18 cellular contexts compared by ENCODE assay signal in the genomic region with DNA sequence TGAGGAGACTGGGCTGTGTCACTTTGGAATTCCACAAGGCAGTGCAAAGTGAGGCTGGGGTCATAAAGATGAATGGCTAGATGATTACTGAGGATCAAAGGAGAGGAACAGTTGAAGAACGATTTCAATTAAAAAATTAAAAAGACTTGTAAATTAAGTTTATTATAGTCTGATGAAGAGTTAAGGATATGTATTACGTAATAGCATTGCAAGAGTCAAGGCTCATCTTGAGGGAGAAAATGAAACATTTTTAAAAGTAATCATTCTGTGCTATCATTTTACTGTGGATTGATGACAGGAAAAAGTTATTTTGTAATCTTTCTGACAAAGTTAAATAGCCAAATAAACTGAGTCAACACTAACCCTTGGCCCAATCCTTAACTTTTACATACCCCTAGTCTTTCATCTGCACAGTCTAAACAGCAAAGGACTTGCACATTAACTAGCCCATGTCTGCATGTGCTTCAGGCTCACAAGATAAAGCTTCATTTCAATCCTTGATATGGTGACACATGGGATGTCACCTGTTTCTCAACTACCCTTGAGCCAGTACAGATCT.
DNase-seq lines count a peak whose midpoint lies in the region; ATAC-seq, FAIRE-seq and TF ChIP-seq lines count a peak whose summit lies in the region.
"Had no signal": no experiment of that assay in that cellular context is flagged by ENCODE, and none has a peak within 500 bp of the region (broad histone marks: within the 10 kb centered on the region; RNA-seq: fewer than 3 reads in every experiment).

No MANE protein-coding gene starts in this region.

- TF ChIP-seq CTCF in HepG2 (CRISPR knock-in tag; IDR thresholded peaks at IDR 0.05) (no peak), right lobe of liver (IDR thresholded peaks at IDR 0.05) (no peak), GM20000 (IDR thresholded peaks at IDR 0.05; ENCODE audit: extremely low read depth, missing control alignments) (no peak)

- H3K27me3 ChIP-seq in HepG2 (ENCODE audit: control insufficient read depth in 1 of 2, insufficient read depth in 2 of 2, low read length in 2 of 2) (no peaks in the 10 kb centered on the region), right lobe of liver (no peaks in the 10 kb centered on the region), mesenchymal stem cell (ENCODE audit: control insufficient read depth in 1 of 2, insufficient read depth in 1 of 2, low read length in 2 of 2) (no peaks in the 10 kb centered on the region)
- H3K27me3 ChIP-seq: MG63 had no signal

- CTCF ChIA-PET in HepG2 (lab: Yijun Ruan, JAX; ENCODE audit: low intra/inter-chr PET ratio, low total read pairs): no interaction called here

- no peak overlapping the region for H2BK5ac ChIP-seq in mesenchymal stem cell (ENCODE audit: low read depth, low read length, poor library complexity, severe bottlenecking)

- in situ Hi-C loops in HepG2 (cut with HindIII; ENCODE audit: extremely low pct_ligation_motif_present, low pct_unique_long_range_greater_than_20kb): no loop called here

- H2AFZ ChIP-seq in HepG2 (ENCODE audit: low read length) (no peak overlapping the region), mesenchymal stem cell (ENCODE audit: low read depth, low read length) (no peak overlapping the region)

- POLR2A ChIA-PET in HepG2 (lab: Yijun Ruan, JAX): no interaction called here

- no peak overlapping the region for H2AK5ac ChIP-seq in mesenchymal stem cell (ENCODE audit: low read length, severe bottlenecking)

- H3K27ac ChIP-seq in HepG2 (ENCODE audit: extremely low read length, insufficient read depth, low read length): no peak overlapping the region
- no peak overlapping the region for H3K27ac ChIP-seq in right lobe of liver
- H3K27ac ChIP-seq in mesenchymal stem cell (ENCODE audit: low read length, poor library complexity, severe bottlenecking): no peak overlapping the region
- H3K27ac ChIP-seq: KMS-11 had no signal

- no peak overlapping the region for H3K18ac ChIP-seq in mesenchymal stem cell (ENCODE audit: low read depth in 1 of 2, low read length in 2 of 2)

- H3K4me2 ChIP-seq in HepG2 (ENCODE audit: low read depth, low read length) (no peak overlapping the region), mesenchymal stem cell (ENCODE audit: low read length, poor library complexity, severe bottlenecking) (no peak overlapping the region)
- H3K4me2 ChIP-seq: KMS-11 had no signal

- H3K4me1 ChIP-seq in HepG2 (ENCODE audit: insufficient read depth, low read length) (no peaks in the 10 kb centered on the region), right lobe of liver (no peaks in the 10 kb centered on the region), mesenchymal stem cell (ENCODE audit: control insufficient read depth, insufficient read depth, low read depth, low read length) (peaks cover 1% of the 10 kb centered on the region)

- TF ChIP-seq EP300 in HepG2 (IDR thresholded peaks at IDR 0.05; ENCODE audit: low read depth in 2 of 2, low read length in 2 of 2): no peak
- TF ChIP-seq EP300 in HepG2 (CRISPR knock-in tag; IDR thresholded peaks at IDR 0.05; ENCODE audit: borderline replicate concordance): no peak

- ATAC-seq in HepG2 (no peak), right lobe of liver (no peak), GM18498 (IDR thresholded peaks at IDR 0.05; ENCODE audit: unreplicated experiment) (no peak)
- ATAC-seq: PC-3 had no signal

- H3K79me2 ChIP-seq in HepG2 (ENCODE audit: insufficient read depth, low read length): no peaks in the 10 kb centered on the region

- FAIRE-seq in HepG2 (lab: Jason Lieb, UNC): no peak

- no TSS peak for BruUV-seq in HepG2 (replicated peaks; lab: Mats Ljungman, UMichigan)

- H4K91ac ChIP-seq in mesenchymal stem cell (ENCODE audit: low read length): no peak overlapping the region

- H2BK15ac ChIP-seq in mesenchymal stem cell (ENCODE audit: low read depth, poor library complexity, severe bottlenecking): no peak overlapping the region

- H3K4ac ChIP-seq in mesenchymal stem cell (ENCODE audit: low read depth in 1 of 2, low read length in 2 of 2): no peak overlapping the region

- H3K9ac ChIP-seq in HepG2 (ENCODE audit: insufficient read depth, low read depth, low read length) (no peak overlapping the region), mesenchymal stem cell (ENCODE audit: low read length) (no peak overlapping the region)
- H3K9ac ChIP-seq: KMS-11 had no signal

- H3K9me3 ChIP-seq in HepG2 (ENCODE audit: low read length) (no peaks in the 10 kb centered on the region), right lobe of liver (no peaks in the 10 kb centered on the region), mesenchymal stem cell (ENCODE audit: control insufficient read depth, low read length) (no peaks in the 10 kb centered on the region)
- H3K9me3 ChIP-seq: MG63 had no signal

- DNase-seq in HepG2 (ENCODE audit: low spot score): no peak
- DNase-seq in right lobe of liver: no peak
- peak; percentile 6 for DNase-seq in fibroblast of gingiva (ENCODE audit: low read depth)
- DNase-seq in mesenchymal stem cell: peak; percentile 22
- DNase-seq in AG08395 (ENCODE audit: low spot score): no peak
- DNase-seq in GM20000 (ENCODE audit: low spot score): no peak
- DNase-seq in NCI-H774 (lab: John Stamatoyannopoulos, UW): no peak
- DNase-seq: Calu3; CD4-positive, CD25-positive, alpha-beta regulatory T cell; DMS79; GF-D8; MG63; NCI-H1092 treated with DMSO at 0.1 percent for 48 hours; NCI-H1694; NCI-H446; PC-3 had no signal

- no peak overlapping the region for H2BK12ac ChIP-seq in mesenchymal stem cell (ENCODE audit: low read length in 2 of 2)

- no peak overlapping the region for H3K14ac ChIP-seq in mesenchymal stem cell (ENCODE audit: low read length in 2 of 2)

- no peak overlapping the region for H2BK120ac ChIP-seq in mesenchymal stem cell (ENCODE audit: low read depth, low read length)

- H4K8ac ChIP-seq in mesenchymal stem cell (ENCODE audit: low read length): no peak overlapping the region

- no peak for TF ChIP-seq RAD21 in HepG2 (CRISPR knock-in tag; IDR thresholded peaks at IDR 0.05)

- H3K36me3 ChIP-seq in HepG2 (replicated peaks in 1 of 2; ENCODE audit: control insufficient read depth in 1 of 2, insufficient read depth in 2 of 2, low read length in 2 of 2) (no peaks in the 10 kb centered on the region), right lobe of liver (no peaks in the 10 kb centered on the region), mesenchymal stem cell (ENCODE audit: control insufficient read depth in 1 of 2, insufficient read depth in 2 of 2, low read depth in 1 of 2, low read length in 2 of 2) (no peaks in the 10 kb centered on the region)
- H3K36me3 ChIP-seq: MG63 had no signal

- no peak overlapping the region for H3K23ac ChIP-seq in mesenchymal stem cell (ENCODE audit: low read length in 2 of 2)

- H3K4me3 ChIP-seq in HepG2 (replicated peaks in 1 of 3; ENCODE audit: insufficient read depth in 1 of 3, low read depth in 2 of 3, low read length in 3 of 3): no peak overlapping the region
- H3K4me3 ChIP-seq in right lobe of liver: no peak overlapping the region
- H3K4me3 ChIP-seq in mesenchymal stem cell (ENCODE audit: insufficient read depth in 1 of 2, low read depth in 1 of 2, low read length in 2 of 2): no peak overlapping the region
- H3K4me3 ChIP-seq: MG63 had no signal

- H4K20me1 ChIP-seq in HepG2 (ENCODE audit: insufficient read depth, low read length): no peaks in the 10 kb centered on the region

- no peaks in the 10 kb centered on the region for H3K79me1 ChIP-seq in mesenchymal stem cell (replicated peaks; ENCODE audit: low read length, poor library complexity, severe bottlenecking)

- TF ChIP-seq POLR2A in HepG2 (IDR thresholded peaks at IDR 0.05; ENCODE audit: insufficient read depth in 1 of 2, low read depth in 2 of 2, low read length in 2 of 2) (no peak), right lobe of liver (IDR thresholded peaks at IDR 0.05) (no peak)

- WGBS in HepG2 (ENCODE audit: low lambda C conversion rate): 6% methylated on average over 2 of the region's 2 CpGs
- WGBS in right lobe of liver (ENCODE audit: insufficient coverage, low coverage, low lambda C conversion rate, missing lambda C conversion rate): 44% methylated on average over 2 of the region's 2 CpGs
- WGBS in mesenchymal stem cell: 66% methylated on average over 2 of the region's 2 CpGs

- intact Hi-C loops in HepG2 (cut with micrococcal nuclease; ENCODE audit: unreplicated experiment) (no loop called here), right lobe of liver (cut with DNase I) (no loop called here)

TF ChIP-seq in HepG2, 621 proteins besides CTCF, POLR2A, EP300 and RAD21:
- TF ChIP-seq CEBPB (IDR thresholded peaks at IDR 0.05; ENCODE audit: borderline replicate concordance, low read depth, low read length): peak; percentile 45; the same call in 1 of the 2 replicates
- TF ChIP-seq HES4 (CRISPR knock-in tag; IDR thresholded peaks at IDR 0.05; ENCODE audit: borderline replicate concordance): no peak
- no peak for TF ChIP-seq PLRG1 (conservative IDR thresholded peaks at IDR 0.05)
- no peak for TF ChIP-seq ZNF672 (CRISPR knock-in tag; IDR thresholded peaks at IDR 0.05)
- TF ChIP-seq MBNL3 (CRISPR knock-in tag; conservative IDR thresholded peaks at IDR 0.05): no peak

Comparison
In these comparisons a context has a peak if more than half of its experiments do, and no peak if none do; other contexts are left out.
1. DNase-seq: peak in fibroblast of gingiva (single experiment) and mesenchymal stem cell (single experiment); none in HepG2 (single experiment), right lobe of liver (0 of 3), AG08395 (single experiment), GM20000 (single experiment) and NCI-H774 (single experiment).